15 cellular contexts compared by ENCODE assay signal in genomic region chr15:92634046-92634445, GRCh38. TPM values are rescaled to one million over a fixed set of nuclear protein-coding genes. Genes with fewer than 3 reads are reported as not detected.
A peak's percentile ranks its signal among the peaks of the same experiment; 100 is the strongest.
DNase-seq lines count a peak whose midpoint lies in the region; ATAC-seq lines count a peak whose summit lies in the region.
"Had no signal": no experiment of that assay in that cellular context is flagged by ENCODE, and none has a peak within 500 bp of the region (broad histone marks: within the 10 kb centered on the region; RNA-seq: fewer than 3 reads in every experiment).

No MANE protein-coding gene starts in this region.

- H3K18ac ChIP-seq in mesendoderm (ENCODE audit: low read length), result peak overlapping the region; percentile 54

- H3K79me1 ChIP-seq in mesendoderm (ENCODE audit: low read length), result peaks cover 17% of the 10 kb centered on the region

- no peak overlapping the region for H3K4me3 ChIP-seq in right cardiac atrium (ENCODE audit: low read length)
- no peak overlapping the region for H3K4me3 ChIP-seq in adipocyte (ENCODE audit: low read length)
- H3K4me3 ChIP-seq in mesendoderm (ENCODE audit: low read length), result no peak overlapping the region

- H4K5ac ChIP-seq in mesendoderm (ENCODE audit: low read length), result no peak overlapping the region

- no peak overlapping the region for H2BK15ac ChIP-seq in mesendoderm (replicated peaks; ENCODE audit: low read depth)

- no peaks in the 10 kb centered on the region for H3K36me3 ChIP-seq in adipocyte (ENCODE audit: control insufficient read depth, insufficient read depth, low read length, severe bottlenecking)
- peaks cover under 1% of the 10 kb centered on the region for H3K36me3 ChIP-seq in mesendoderm (ENCODE audit: control insufficient read depth, insufficient read depth, low read length)

- peaks cover 61% of the 10 kb centered on the region for H3K79me2 ChIP-seq in mesendoderm (ENCODE audit: control insufficient read depth, insufficient read depth, low read length)

- peaks cover 10% of the 10 kb centered on the region for H3K4me1 ChIP-seq in right cardiac atrium (ENCODE audit: control insufficient read depth, insufficient read depth, low read length)
- H3K4me1 ChIP-seq in adipocyte (ENCODE audit: control insufficient read depth, insufficient read depth, low read length), result no peaks in the 10 kb centered on the region
- peaks cover 20% of the 10 kb centered on the region for H3K4me1 ChIP-seq in mesendoderm (ENCODE audit: control insufficient read depth, low read depth, low read length)

- no peaks in the 10 kb centered on the region for H3K9me3 ChIP-seq in right cardiac atrium (ENCODE audit: control insufficient read depth, low read length)
- H3K9me3 ChIP-seq in adipocyte (ENCODE audit: control insufficient read depth, low read length), result no peaks in the 10 kb centered on the region

- H2BK120ac ChIP-seq in mesendoderm (ENCODE audit: low read depth, low read length), result no peak overlapping the region

- H3K27me3 ChIP-seq in right cardiac atrium (ENCODE audit: control insufficient read depth, insufficient read depth) (no peaks in the 10 kb centered on the region), adipocyte (replicated peaks; ENCODE audit: control insufficient read depth, insufficient read depth, low read length) (no peaks in the 10 kb centered on the region), mesendoderm (ENCODE audit: insufficient read depth, low read length, poor library complexity) (no peaks in the 10 kb centered on the region)

- DNase-seq in cardiac septum (ENCODE audit: low spot score) (peak; percentile 26), right cardiac atrium (no peak), adipocyte (ENCODE audit: low read depth) (peak; percentile 56), mesendoderm (peak; percentile 53), NCI-H1105 treated with DMSO at 0.1 percent for 48 hours (lab: John Stamatoyannopoulos, UW) (no peak), DMS53 (lab: John Stamatoyannopoulos, UW) (no peak)
- DNase-seq: C1 segment of cervical spinal cord, HCEC 1CT, NCI-H1417 treated with DMSO at 0.1 percent for 48 hours, NCI-H2029 treated with DMSO at 0.1 percent for 48 hours, NCI-H774, SIG-M5 had no signal

- H3K27ac ChIP-seq in right cardiac atrium (ENCODE audit: low read length), result no peak overlapping the region
- peak overlapping the region; percentile 54 for H3K27ac ChIP-seq in mesendoderm (ENCODE audit: low read depth, low read length)
- H3K27ac ChIP-seq: HL-60 had no signal

- no peak overlapping the region for H2AK5ac ChIP-seq in mesendoderm (ENCODE audit: low read length)

- no peak overlapping the region for H3K4ac ChIP-seq in mesendoderm (ENCODE audit: low read depth, low read length)

- H3K23ac ChIP-seq in mesendoderm (ENCODE audit: low read length), result no peak overlapping the region

- ATAC-seq in right cardiac atrium (no peak), HG02884 (IDR thresholded peaks at IDR 0.05; ENCODE audit: unreplicated experiment) (no peak), GM19023 (IDR thresholded peaks at IDR 0.05; ENCODE audit: unreplicated experiment) (no peak)

- H4K8ac ChIP-seq in mesendoderm (ENCODE audit: low read depth, low read length), result no peak overlapping the region

- intact Hi-C loops in cardiac septum (cut with DNase I) (no loop called here), right cardiac atrium (cut with DNase I) (no loop called here)

- 72% methylated on average over 5 of the region's 5 CpGs for WGBS in right cardiac atrium
- WGBS in mesendoderm (ENCODE audit: extremely low coverage, insufficient coverage, low lambda C conversion rate), result no CpG with 5 or more reads among the region's 5 CpGs

- H3K9ac ChIP-seq in adipocyte (ENCODE audit: low read length) (no peak overlapping the region), mesendoderm (ENCODE audit: low read length) (no peak overlapping the region)

- no peak overlapping the region for H3K4me2 ChIP-seq in mesendoderm (ENCODE audit: low read length)

- peak overlapping the region; percentile 2 for H3K56ac ChIP-seq in mesendoderm (ENCODE audit: low read length)

- H2BK5ac ChIP-seq in mesendoderm (ENCODE audit: low read length), result peak overlapping the region; percentile 31

RNA-seq across cellular contexts. Expression of gene FAM174B, which starts 21.5 kb away (rescaled TPM):
- total RNA-seq in cardiac septum (6.5 TPM), right cardiac atrium (10 to 100 TPM in 2 of 4 donors, 1 to 10 TPM in 2; 6.7 to 13.2 (median 10.3) TPM)
- polyA plus RNA-seq in right cardiac atrium, result 7.3 TPM
- 75.6 TPM for polyA plus RNA-seq in mesendoderm (2013, experiment 1 of 2)
- 71.2 TPM for polyA plus RNA-seq in mesendoderm (2013, experiment 2 of 2)

Comparison
In these comparisons a context has a peak if more than half of its experiments do, and no peak if none do; other contexts are left out.
1. DNase-seq: peak in cardiac septum (single experiment), adipocyte (single experiment) and mesendoderm (single experiment); none in right cardiac atrium (0 of 3), NCI-H1105 treated with DMSO at 0.1 percent for 48 hours (single experiment) and DMS53 (single experiment).